Comparison of ENCODE assay signal across 8 cellular contexts in genomic region chr9:121121582-121122087, GRCh38. TPM values are rescaled to one million over a fixed set of nuclear protein-coding genes. Genes with fewer than 3 reads are reported as not detected.
DNase-seq lines count a peak whose midpoint lies in the region; ATAC-seq, FAIRE-seq and TF ChIP-seq lines count a peak whose summit lies in the region.

No MANE protein-coding gene starts in this region.

- H3K9ac ChIP-seq in colonic mucosa (ENCODE audit: low read depth in 2 of 2, low read length in 2 of 2): peak overlapping the region in 1 of 2 donors; percentile 68

- peak; percentile 100 for ATAC-seq in A549
- ATAC-seq in GM18520 (IDR thresholded peaks at IDR 0.05; ENCODE audit: unreplicated experiment): peak; percentile 96
- peak; percentile 90 for ATAC-seq in HG03060 (IDR thresholded peaks at IDR 0.05; ENCODE audit: low read depth, unreplicated experiment)
- ATAC-seq in activated CD4-positive, alpha-beta T cell treated with anti-CD3 and anti-CD28 coated beads for 36 hours: peak; percentile 99
- ATAC-seq in left colon: peak; percentile 100

- peak overlapping the region; percentile 90 for H3K27ac Mint-ChIP-seq in activated CD4-positive, alpha-beta T cell treated with anti-CD3 and anti-CD28 coated beads for 36 hours

- CTCF ChIA-PET in A549 (lab: Yijun Ruan, JAX): interaction anchor here (0.5 to 1.6 kb wide), 17 partner anchors 9 to 434 kb away, joined by 3 to 4 read pairs (median 3); no protein-coding TSS in a partner anchor
- CTCF ChIA-PET in activated CD4-positive, alpha-beta T cell treated with anti-CD3 and anti-CD28 coated beads for 36 hours (lab: Charles Lee): interaction anchor here (0.6 to 2.1 kb wide), 12 partner anchors 11 to 366 kb away, joined by 3 to 11 read pairs (median 4); no protein-coding TSS in a partner anchor

- peak overlapping the region; percentile 87 for H3K4me2 ChIP-seq in A549

- peaks cover 51% of the 10 kb centered on the region for H3K4me1 Mint-ChIP-seq in activated CD4-positive, alpha-beta T cell treated with anti-CD3 and anti-CD28 coated beads for 36 hours

- DNase-seq in A549 (ENCODE audit: low read depth in 1 of 2, low spot score in 1 of 2) (peak; percentile 77 to 95), NCI-H446 treated with DMSO at 0.1 percent for 48 hours (lab: John Stamatoyannopoulos, UW) (peak; percentile 70), colonic mucosa (peak; percentile 98), left colon (peak; percentile 98)
- peak; percentile 98 for DNase-seq in activated CD4-positive, alpha-beta T cell treated with anti-CD3 and anti-CD28 coated beads for 36 hours
- DNase-seq in stimulated activated CD4-positive, alpha-beta T cell treated with anti-CD3 and anti-CD28 coated beads, Interleukin-1b, Interleukin-23, amount 100 ng/mL, for 4 hours (ENCODE audit: low read depth in 2 of 2): peak; percentile 87

- peak; percentile 13 for FAIRE-seq in A549 (lab: Jason Lieb, UNC)

- H3K36me3 ChIP-seq in colonic mucosa: no peaks in the 10 kb centered on the region

- WGBS in A549 (ENCODE audit: missing lambda C conversion rate): under 1% methylated on average over 17 of the region's 17 CpGs

- POLR2A ChIA-PET in A549 (lab: Yijun Ruan, JAX): interaction anchor here (0.5 to 1.0 kb wide), 9 partner anchors 10 to 328 kb away, joined by 3 to 10 read pairs (median 3); partner anchors contain the start of genes FBXW2 and GSN
- POLR2A ChIA-PET in activated CD4-positive, alpha-beta T cell treated with anti-CD3 and anti-CD28 coated beads for 36 hours (lab: Charles Lee): interaction anchor here (0.6 to 1.7 kb wide), 7 partner anchors 47 to 276 kb away, joined by 3 to 8 read pairs (median 5); partner anchors contain the start of gene CNTRL

- H3K27me3 ChIP-seq in colonic mucosa: no peaks in the 10 kb centered on the region

- TF ChIP-seq CTCF in A549 (IDR thresholded peaks at IDR 0.05) (no peak), colonic mucosa (IDR thresholded peaks at IDR 0.05) (peak; percentile 28)

- H3K4me3 Mint-ChIP-seq in activated CD4-positive, alpha-beta T cell treated with anti-CD3 and anti-CD28 coated beads for 36 hours: peak overlapping the region; percentile 79

- no peaks in the 10 kb centered on the region for H3K9me3 Mint-ChIP-seq in activated CD4-positive, alpha-beta T cell treated with anti-CD3 and anti-CD28 coated beads for 36 hours (ENCODE audit: low read depth)

- no peak for TF ChIP-seq RAD21 in A549 (conservative IDR thresholded peaks at IDR 0.05 in 1 of 2, IDR thresholded peaks at IDR 0.05 in 1 of 2)

- peaks cover 42% of the 10 kb centered on the region for H3K36me3 Mint-ChIP-seq in activated CD4-positive, alpha-beta T cell treated with anti-CD3 and anti-CD28 coated beads for 36 hours (ENCODE audit: low read depth)

- H3K4me1 ChIP-seq in A549 (peaks cover 12% of the 10 kb centered on the region), colonic mucosa (peaks cover 3% of the 10 kb centered on the region)

- intact Hi-C loops in activated CD4-positive, alpha-beta T cell treated with anti-CD3 and anti-CD28 coated beads for 36 hours (cut with DNase I, micrococcal nuclease): loop anchor here (1.0 to 5.0 kb wide), 9 partner anchors 35 to 541 kb away; partner anchors contain the start of genes CNTRL (in 2 of the 2), RAB14 (in 2 of the 2), CDK5RAP2 (in 1 of the 2) and FBXW2 (in 1 of the 2)
- intact Hi-C loops in colonic mucosa (cut with DNase I) (no loop called here), left colon (cut with DNase I, micrococcal nuclease) (no loop called here)

- H3K27me3 Mint-ChIP-seq in activated CD4-positive, alpha-beta T cell treated with anti-CD3 and anti-CD28 coated beads for 36 hours: no peaks in the 10 kb centered on the region

- H3K9me3 ChIP-seq in A549: no peaks in the 10 kb centered on the region
- H3K9me3 ChIP-seq in colonic mucosa: no peaks in the 10 kb centered on the region

- peak overlapping the region; percentile 55 for H3K4me3 ChIP-seq in A549
- H3K4me3 ChIP-seq in colonic mucosa: peak overlapping the region; percentile 38

- TF ChIP-seq EP300 in A549 (IDR thresholded peaks at IDR 0.05): no peak

- TF ChIP-seq POLR2A in A549 (IDR thresholded peaks at IDR 0.05; ENCODE audit: low read length): peak; percentile 25; the same call in 1 of the 2 replicates

- H3K27ac ChIP-seq in A549: peak overlapping the region; percentile 56 to 60
- peak overlapping the region; percentile 54 for H3K27ac ChIP-seq in colonic mucosa

TF ChIP-seq in A549, 52 proteins besides CTCF, POLR2A, EP300 and RAD21:
- TF ChIP-seq PBX3 (IDR thresholded peaks at IDR 0.05) (peak; percentile 84), BCL3 (IDR thresholded peaks at IDR 0.05) (peak; percentile 40; the same call in 1 of the 3 replicates), NR3C1 (IDR thresholded peaks at IDR 0.05) (no peak), ZC3H11A (IDR thresholded peaks at IDR 0.05) (no peak), CEBPB (IDR thresholded peaks at IDR 0.05) (peak in 1 of 2 experiments; percentile 35; a peak in 2 of 4 replicates), KDM5A (IDR thresholded peaks at IDR 0.05) (no peak), MYC (IDR thresholded peaks at IDR 0.05; ENCODE audit: borderline replicate concordance, low read length) (0 out of 2 replicates have a peak, but pooled peaks have one; percentile 25), HMGXB4 (CRISPR knock-in tag; IDR thresholded peaks at IDR 0.05; ENCODE audit: borderline replicate concordance) (no peak), JUN (IDR thresholded peaks at IDR 0.05) (0 out of 5 replicates have a peak, but pooled peaks of 1 of the 2 experiments have one; percentile 22), MAX (IDR thresholded peaks at IDR 0.05) (peak; percentile 70), CBX8 (IDR thresholded peaks at IDR 0.05) (no peak)

RNA-seq across cellular contexts. Expression of gene CNTRL, which starts 46.9 kb away (rescaled TPM):
- polyA plus RNA-seq in A549 (2011; rRNA removed) (13.0 and 15.0 TPM in 2 replicates), A549 (2017; fragmentation: RNase III; extraction: RNeasy Plus Mini Kit Qiagen cat#74134 plus additional on column Dnase treatment) (5.1 to 5.7 TPM (median 5.6 TPM) in 3 replicates)
- polyA plus RNA-seq in A549 (2012; cell fraction: cytosol; rRNA removed): 2.9 and 3.0 TPM in 2 replicates
- polyA plus RNA-seq in A549 (2012; cell fraction: nucleus; rRNA removed): 4.2 and 5.1 TPM in 2 replicates
- polyA minus RNA-seq in A549 (2011; rRNA and poly(A)+ RNA removed): 8.9 and 10.5 TPM in 2 replicates
- 10 to 100 TPM; 64.1 to 72.2 TPM for total RNA-seq in activated CD4-positive, alpha-beta T cell treated with anti-CD3 and anti-CD28 coated beads for 36 hours
- total RNA-seq in colonic mucosa (10 to 100 TPM in 1 of 2 donors, 1 to 10 TPM in 1; 6.1 to 11.3 TPM), left colon (1 to 10 TPM; 6.1 to 9.2 TPM)

Comparison
In these comparisons a context has a peak if more than half of its experiments do, and no peak if none do; other contexts are left out.
1. Peak in every context shown above with its lines: DNase-seq, ATAC-seq, H3K4me3 ChIP-seq and H3K27ac ChIP-seq.
2. RNA of gene CNTRL, which starts 46.9 kb away (total RNA-seq): 64.1 to 72.2 TPM in activated CD4-positive, alpha-beta T cell treated with anti-CD3 and anti-CD28 coated beads for 36 hours; 6.1 to 11.3 TPM in colonic mucosa and 6.1 to 9.2 TPM in left colon; every median in the first group is over 4 times any median in the second.
3. intact Hi-C loops: an anchor here in activated CD4-positive, alpha-beta T cell treated with anti-CD3 and anti-CD28 coated beads for 36 hours (1.0 to 5.0 kb wide); none called in colonic mucosa and left colon.